16 cellular contexts compared by ENCODE assay signal in the genomic region with DNA sequence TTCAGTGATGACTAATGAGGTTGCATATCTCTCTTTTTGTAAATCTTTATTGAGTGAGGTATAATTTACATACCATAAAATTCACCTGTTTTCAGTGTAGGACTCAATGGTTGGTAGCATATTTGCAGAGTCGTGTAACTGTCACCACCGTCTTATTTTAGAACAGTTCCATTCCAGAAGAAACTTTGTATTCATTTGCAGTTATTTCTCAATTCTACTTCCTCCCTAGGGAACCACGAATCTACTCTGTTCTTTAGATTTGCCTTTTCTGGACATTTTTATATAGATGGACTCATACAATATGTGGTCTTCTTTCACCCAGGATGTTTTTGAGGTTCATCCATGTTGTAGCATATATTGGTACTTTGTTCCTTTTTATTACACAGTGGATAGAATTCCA. TPM values are rescaled to one million over a fixed set of nuclear protein-coding genes. Genes with fewer than 3 reads are reported as not detected.
A peak's percentile ranks its signal among the peaks of the same experiment; 100 is the strongest.
DNase-seq lines count a peak whose midpoint lies in the region; TF ChIP-seq lines count a peak whose summit lies in the region.
"Had no signal": no experiment of that assay in that cellular context is flagged by ENCODE, and none has a peak within 500 bp of the region (broad histone marks: within the 10 kb centered on the region; RNA-seq: fewer than 3 reads in every experiment).

No MANE protein-coding gene starts in this region.

- H3K36me3 Mint-ChIP-seq in activated CD4-positive, alpha-beta T cell treated with anti-CD3 and anti-CD28 coated beads, Interleukin-2, amount 10 ng/mL, durations not matched to agents 7 days and 5 days (ENCODE audit: low read depth), result peaks cover 9% of the 10 kb centered on the region
- H3K36me3 Mint-ChIP-seq in progenitor cell of endocrine pancreas (ENCODE audit: insufficient read depth), result no peaks in the 10 kb centered on the region

- no peaks in the 10 kb centered on the region for H3K27me3 ChIP-seq in BLaER1
- no peaks in the 10 kb centered on the region for H3K27me3 ChIP-seq in Karpas-422 (ENCODE audit: low read length)
- H3K27me3 ChIP-seq: SJSA1 had no signal

- no peak overlapping the region for H2AFZ ChIP-seq in Karpas-422 (ENCODE audit: low read length)

- TF ChIP-seq CTCF in progenitor cell of endocrine pancreas (IDR thresholded peaks at IDR 0.05; ENCODE audit: unreplicated experiment), result no peak

- no peak overlapping the region for H3K9ac ChIP-seq in BLaER1
- no peak overlapping the region for H3K9ac ChIP-seq in Karpas-422 (ENCODE audit: low read length)

- peaks cover 95% of the 10 kb centered on the region for H3K79me2 ChIP-seq in Karpas-422 (ENCODE audit: low read length)

- H3K4me1 Mint-ChIP-seq in activated CD4-positive, alpha-beta T cell treated with anti-CD3 and anti-CD28 coated beads, Interleukin-2, amount 10 ng/mL, durations not matched to agents 7 days and 5 days, result peaks cover 21% of the 10 kb centered on the region
- peaks cover 11% of the 10 kb centered on the region for H3K4me1 Mint-ChIP-seq in progenitor cell of endocrine pancreas (ENCODE audit: low read depth)

- H3K27me3 Mint-ChIP-seq in activated CD4-positive, alpha-beta T cell treated with anti-CD3 and anti-CD28 coated beads, Interleukin-2, amount 10 ng/mL, durations not matched to agents 7 days and 5 days, result no peaks in the 10 kb centered on the region
- H3K27me3 Mint-ChIP-seq in progenitor cell of endocrine pancreas, result no peaks in the 10 kb centered on the region

- no peaks in the 10 kb centered on the region for H3K9me2 ChIP-seq in Karpas-422 (replicated peaks; ENCODE audit: insufficient read depth, low read length)

- CTCF ChIA-PET in activated CD4-positive, alpha-beta T cell treated with anti-CD3 and anti-CD28 coated beads, Interleukin-2, amount 10 ng/mL, durations not matched to agents 7 days and 5 days (lab: Charles Lee), result no interaction called here

- POLR2A ChIA-PET in activated CD4-positive, alpha-beta T cell treated with anti-CD3 and anti-CD28 coated beads, Interleukin-2, amount 10 ng/mL, durations not matched to agents 7 days and 5 days (lab: Charles Lee), result no interaction called here

- H3K4me1 ChIP-seq in BLaER1 (peaks cover 35% of the 10 kb centered on the region), Karpas-422 (ENCODE audit: low read length) (peaks cover 50% of the 10 kb centered on the region)

- 0 out of 2 replicates have a peak, but pooled peaks cover 24% of the 10 kb centered on the region for H3K36me3 ChIP-seq in BLaER1
- H3K36me3 ChIP-seq in Karpas-422 (ENCODE audit: insufficient read depth, low read length), result peaks cover 33% of the 10 kb centered on the region

- no peaks in the 10 kb centered on the region for H3K9me3 Mint-ChIP-seq in activated CD4-positive, alpha-beta T cell treated with anti-CD3 and anti-CD28 coated beads, Interleukin-2, amount 10 ng/mL, durations not matched to agents 7 days and 5 days
- no peaks in the 10 kb centered on the region for H3K9me3 Mint-ChIP-seq in progenitor cell of endocrine pancreas (ENCODE audit: low read depth)
- H3K9me3 Mint-ChIP-seq: T-helper 1 cell treated with Interleukin-12 subunit alpha and Interleukin-12 subunit beta and Interleukin-4 antibody, amounts not matched to agents 30 μg/mL and 1 μg/mL, for 36 hours had no signal

- no peak overlapping the region for H3K27ac Mint-ChIP-seq in activated CD4-positive, alpha-beta T cell treated with anti-CD3 and anti-CD28 coated beads, Interleukin-2, amount 10 ng/mL, durations not matched to agents 7 days and 5 days
- no peak overlapping the region for H3K27ac Mint-ChIP-seq in progenitor cell of endocrine pancreas
- H3K27ac Mint-ChIP-seq: T-helper 1 cell treated with Interleukin-12 subunit alpha and Interleukin-12 subunit beta and Interleukin-4 antibody, amounts not matched to agents 30 μg/mL and 1 μg/mL, for 36 hours had no signal

- H4K20me1 ChIP-seq in BLaER1 (peaks cover 11% of the 10 kb centered on the region), Karpas-422 (ENCODE audit: insufficient read depth, low read depth, low read length) (no peaks in the 10 kb centered on the region)

- no peak overlapping the region for H3K27ac ChIP-seq in BLaER1
- H3K27ac ChIP-seq in Karpas-422 (ENCODE audit: low read length), result peak overlapping the region; percentile 55
- H3K27ac ChIP-seq: SJSA1 had no signal

- peak; percentile 73 for DNase-seq in Karpas-422
- DNase-seq in NCI-H526 treated with DMSO at 0.1 percent for 48 hours (lab: John Stamatoyannopoulos, UW), result peak; percentile 38
- peak; percentile 51 for DNase-seq in putamen (ENCODE audit: low spot score)
- DNase-seq in retina, result no peak
- no peak for DNase-seq in activated CD4-positive, alpha-beta T cell treated with anti-CD3 and anti-CD28 coated beads, Interleukin-2, amount 10 ng/mL, durations not matched to agents 7 days and 5 days
- no peak for DNase-seq in progenitor cell of endocrine pancreas (ENCODE audit: low spot score, unreplicated experiment)
- DNase-seq: COR-L47, DMS 273 treated with DMSO at 0.1 percent for 48 hours, DMS79 treated with DMSO at 0.1 percent for 48 hours, H7, NCI-H1417, NCI-H1694 treated with DMSO at 0.1 percent for 48 hours, NCI-H748 treated with DMSO at 0.1 percent for 48 hours had no signal

- H3K4me2 ChIP-seq in BLaER1 (peak overlapping the region; percentile 44), Karpas-422 (ENCODE audit: low read depth, low read length, poor library complexity, severe bottlenecking) (peak overlapping the region; percentile 24)

- H3K4me3 ChIP-seq in BLaER1, result no peak overlapping the region
- H3K4me3 ChIP-seq in Karpas-422 (ENCODE audit: low read length), result peak overlapping the region; percentile 12; the same call in 1 of the 2 replicates
- H3K4me3 ChIP-seq: SJSA1 had no signal

- no peak overlapping the region for H3K4me3 Mint-ChIP-seq in activated CD4-positive, alpha-beta T cell treated with anti-CD3 and anti-CD28 coated beads, Interleukin-2, amount 10 ng/mL, durations not matched to agents 7 days and 5 days
- H3K4me3 Mint-ChIP-seq in progenitor cell of endocrine pancreas (ENCODE audit: low read depth), result no peak overlapping the region
- H3K4me3 Mint-ChIP-seq: T-helper 1 cell treated with Interleukin-12 subunit alpha and Interleukin-12 subunit beta and Interleukin-4 antibody, amounts not matched to agents 30 μg/mL and 1 μg/mL, for 36 hours had no signal

- H3K9me3 ChIP-seq in BLaER1 (no peaks in the 10 kb centered on the region), Karpas-422 (ENCODE audit: low read length) (0 out of 2 replicates have a peak, but pooled peaks cover 2% of the 10 kb centered on the region)
- H3K9me3 ChIP-seq: SJSA1 had no signal

RNA-seq across cellular contexts. Expression of a gene that starts 3.7 kb away (rescaled TPM):
- 101 and 125 TPM in 2 replicates for total RNA-seq in Karpas-422 (2014; rRNA removed; shearing (Covaris generic); ENCODE audit: low replicate concordance)
- total RNA-seq in activated CD4-positive, alpha-beta T cell treated with anti-CD3 and anti-CD28 coated beads, Interleukin-2, amount 10 ng/mL, durations not matched to agents 7 days and 5 days, result 10 to 100 TPM; 44.2 to 44.3 TPM
- total RNA-seq in progenitor cell of endocrine pancreas, result 78.7 and 81.7 TPM in 2 replicates

RNA-seq across cellular contexts. Expression of a gene that starts 4.0 kb away (rescaled TPM):
- total RNA-seq in Karpas-422 (2014; rRNA removed; shearing (Covaris generic); ENCODE audit: low replicate concordance), result 19.1 and 25.1 TPM in 2 replicates
- total RNA-seq in activated CD4-positive, alpha-beta T cell treated with anti-CD3 and anti-CD28 coated beads, Interleukin-2, amount 10 ng/mL, durations not matched to agents 7 days and 5 days, result 1 to 10 TPM; 4.8 to 4.9 TPM
- 19.9 and 21.3 TPM in 2 replicates for total RNA-seq in progenitor cell of endocrine pancreas

Comparison
In these comparisons a context has a peak if more than half of its experiments do, and no peak if none do; other contexts are left out.
1. DNase-seq: peak in Karpas-422 (single experiment), NCI-H526 treated with DMSO at 0.1 percent for 48 hours (single experiment) and putamen (single experiment); none in retina (single experiment), activated CD4-positive, alpha-beta T cell treated with anti-CD3 and anti-CD28 coated beads, Interleukin-2, amount 10 ng/mL, durations not matched to agents 7 days and 5 days (single experiment) and progenitor cell of endocrine pancreas (single experiment).